ENCODE assay signal across 1 cellular context in the genomic region with DNA sequence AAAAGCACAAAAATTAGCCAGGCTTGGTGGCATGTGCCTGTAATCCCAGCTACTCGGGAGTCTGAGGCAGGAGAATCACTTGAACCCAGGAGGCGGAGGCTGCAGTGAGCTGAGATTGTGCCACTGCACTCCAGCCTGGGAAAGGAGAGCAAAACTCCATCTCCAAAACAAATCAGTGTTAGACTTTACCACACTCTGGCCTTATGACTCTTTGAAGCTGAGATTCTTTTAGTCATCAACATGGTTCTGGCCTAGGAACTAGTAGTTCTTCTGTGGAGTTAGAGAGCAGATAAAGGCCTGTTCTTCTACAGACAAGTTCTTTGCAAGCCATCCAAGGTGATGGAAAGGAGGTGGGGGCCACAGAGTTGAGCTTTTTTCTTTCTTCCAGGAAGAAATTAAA.
A peak's percentile ranks its signal among the peaks of the same experiment; 100 is the strongest.
TF ChIP-seq lines count a peak whose summit lies in the region.

No MANE protein-coding gene starts in this region.

TF ChIP-seq in K562, 482 proteins besides CTCF, POLR2A, EP300 and RAD21:
- TF ChIP-seq KDM1A (IDR thresholded peaks at IDR 0.05): peak; percentile 48 to 75; a peak in 3 of 4 replicates
